Comparison of ENCODE assay signal across 19 cellular contexts in genomic region chr1:25772164-25772563, GRCh38. TPM values are rescaled to one million over a fixed set of nuclear protein-coding genes. Genes with fewer than 3 reads are reported as not detected.
DNase-seq lines count a peak whose midpoint lies in the region; ATAC-seq, FAIRE-seq and TF ChIP-seq lines count a peak whose summit lies in the region.
"Had no signal": no experiment of that assay in that cellular context is flagged by ENCODE, and none has a peak within 500 bp of the region (broad histone marks: within the 10 kb centered on the region; RNA-seq: fewer than 3 reads in every experiment).

No MANE protein-coding gene starts in this region.

- FAIRE-seq in kidney (lab: Jason Lieb, UNC), result no peak

- H3K4ac ChIP-seq in trophoblast cell (ENCODE audit: low read depth, low read length), result no peak overlapping the region

- no peaks in the 10 kb centered on the region for H3K9me3 Mint-ChIP-seq in activated naive CD4-positive, alpha-beta T cell treated with anti-CD3 and anti-CD28 coated beads, Interleukin-2, amount 50 U/mL, for 72 hours
- H3K9me3 Mint-ChIP-seq: activated T-helper 2 cell treated with anti-CD3 and anti-CD28 coated beads, Interferon-gamma antibody, Interleukin-2, Interleukin-4, amounts not matched to agents 10 μg/mL and 5 μg/mL and 100 μg/mL, durations not matched to agents 14 hours and 24 hours and 36 hours; T-helper 2 cell treated with Interferon-gamma antibody and Interleukin-4, amounts not matched to agents 5 μg/mL and 100 μg/mL, for 36 hours had no signal

- peak overlapping the region; percentile 52 to 81 for H3K27ac Mint-ChIP-seq in activated naive CD4-positive, alpha-beta T cell treated with anti-CD3 and anti-CD28 coated beads, Interleukin-2, amount 50 U/mL, for 72 hours
- H3K27ac Mint-ChIP-seq: activated T-helper 2 cell treated with anti-CD3 and anti-CD28 coated beads, Interferon-gamma antibody, Interleukin-2, Interleukin-4, amounts not matched to agents 10 μg/mL and 5 μg/mL and 100 μg/mL, durations not matched to agents 14 hours and 24 hours and 36 hours; T-helper 2 cell treated with Interferon-gamma antibody and Interleukin-4, amounts not matched to agents 5 μg/mL and 100 μg/mL, for 36 hours had no signal

- TF ChIP-seq CTCF in kidney (IDR thresholded peaks at IDR 0.05; ENCODE audit: borderline replicate concordance, extremely low read depth, insufficient read depth), result no peak

- H3K79me1 ChIP-seq in trophoblast cell (ENCODE audit: low read length), result no peaks in the 10 kb centered on the region

- no peak overlapping the region for H4K8ac ChIP-seq in trophoblast cell (ENCODE audit: low read depth, low read length)

- no peak overlapping the region for H2BK120ac ChIP-seq in trophoblast cell (ENCODE audit: insufficient read depth, low read length, poor library complexity)

- no peak for ATAC-seq in activated naive CD4-positive, alpha-beta T cell treated with anti-CD3 and anti-CD28 coated beads, Interleukin-2, amount 50 U/mL, for 72 hours
- ATAC-seq in GM21723 (IDR thresholded peaks at IDR 0.05; ENCODE audit: unreplicated experiment), result no peak
- ATAC-seq: esophagus mucosa, PC-3 had no signal

- peaks cover 41% of the 10 kb centered on the region for H3K4me1 ChIP-seq in SJCRH30
- peaks cover 43 to 63% of the 10 kb centered on the region in 2 donors for H3K4me1 ChIP-seq in kidney (ENCODE audit: control insufficient read depth in 1 of 2, insufficient read depth in 1 of 2, low read depth in 1 of 2, low read length in 2 of 2)
- peaks cover 25 to 63% (median 48%) of the 10 kb centered on the region in 3 donors for H3K4me1 ChIP-seq in skeletal muscle tissue (ENCODE audit: control insufficient read depth in 3 of 3, insufficient read depth in 3 of 3, low read length in 3 of 3)
- peaks cover 8 to 12% of the 10 kb centered on the region in 2 experiments for H3K4me1 ChIP-seq in trophoblast cell (ENCODE audit: control insufficient read depth in 1 of 2, insufficient read depth in 2 of 2, low read length in 2 of 2)

- no peak overlapping the region for H3K14ac ChIP-seq in trophoblast cell (ENCODE audit: low read length)

- H3K18ac ChIP-seq in trophoblast cell (ENCODE audit: low read length), result no peak overlapping the region

- H3K9me3 ChIP-seq in SJCRH30 (replicated peaks) (no peaks in the 10 kb centered on the region), kidney (ENCODE audit: control insufficient read depth in 1 of 2, low read length in 2 of 2) (no peaks in the 10 kb centered on the region), skeletal muscle tissue (ENCODE audit: control insufficient read depth in 3 of 3, low read length in 3 of 3) (no peaks in the 10 kb centered on the region), trophoblast cell (ENCODE audit: insufficient read depth, low read depth, low read length) (peaks cover 4% of the 10 kb centered on the region)
- H3K9me3 ChIP-seq: mucosa of descending colon had no signal

- no peak overlapping the region for H2AFZ ChIP-seq in trophoblast cell (ENCODE audit: insufficient read depth, low read length, poor library complexity)

- H3K4me3 ChIP-seq in SJCRH30 (no peak overlapping the region), kidney (ENCODE audit: low read length in 2 of 2) (no peak overlapping the region), skeletal muscle tissue (ENCODE audit: low read length in 3 of 3) (peak overlapping the region in 1 of 3 donors; percentile 63), trophoblast cell (ENCODE audit: low read depth, low read length) (no peak overlapping the region)
- H3K4me3 ChIP-seq: mucosa of descending colon had no signal

- no peak for DNase-seq in activated naive CD4-positive, alpha-beta T cell treated with anti-CD3 and anti-CD28 coated beads, Interleukin-2, amount 50 U/mL, for 72 hours (ENCODE audit: low spot score in 2 of 2)
- DNase-seq in activated naive CD4-positive, alpha-beta T cell (lab: John Stamatoyannopoulos, UW), result no peak
- DNase-seq in SJCRH30, result no peak
- DNase-seq in kidney, result no peak
- DNase-seq in NCI-H2081 treated with DMSO at 0.1 percent for 48 hours (lab: John Stamatoyannopoulos, UW), result no peak
- DNase-seq in trophoblast cell, result no peak
- DNase-seq: activated CD4-positive, CD25-positive, alpha-beta regulatory T cell treated with anti-CD3 and anti-CD28 coated beads, Interleukin-2, amount 50 U/mL, for 72 hours; central memory CD4-positive, alpha-beta T cell; MM.1S; mucosa of descending colon; NCI-H1436 treated with DMSO at 0.1 percent for 48 hours; NCI-H774; PC-3; stimulated activated CD4-positive, alpha-beta T cell treated with anti-CD3 and anti-CD28 coated beads, Interleukin-4, amount 100 ng/mL, for 1 hour had no signal

- intact Hi-C loops in kidney (cut with DNase I), result no loop called here

- H3K36me3 ChIP-seq in SJCRH30, result peaks cover 9% of the 10 kb centered on the region
- no peaks in the 10 kb centered on the region for H3K36me3 ChIP-seq in kidney (ENCODE audit: control insufficient read depth in 1 of 2, insufficient read depth in 2 of 2, low read length in 2 of 2)
- peaks cover 4 to 19% (median 5%) of the 10 kb centered on the region in 3 donors for H3K36me3 ChIP-seq in skeletal muscle tissue (ENCODE audit: control insufficient read depth in 3 of 3, insufficient read depth in 3 of 3, low read length in 3 of 3)
- H3K36me3 ChIP-seq in trophoblast cell (ENCODE audit: control insufficient read depth in 1 of 2, insufficient read depth in 2 of 2, low read length in 2 of 2), result no peaks in the 10 kb centered on the region

- H2AK5ac ChIP-seq in trophoblast cell (ENCODE audit: low read length), result no peak overlapping the region

- no peak overlapping the region for H3K4me2 ChIP-seq in trophoblast cell (ENCODE audit: low read length)

- H3K9ac ChIP-seq in kidney (ENCODE audit: low read length in 2 of 2) (peak overlapping the region in 1 of 2 donors; percentile 66), skeletal muscle tissue (ENCODE audit: low read depth in 1 of 3, low read length in 3 of 3) (peak overlapping the region in 2 of 3 donors; percentile 12 to 76), trophoblast cell (ENCODE audit: low read length) (no peak overlapping the region)

- H4K91ac ChIP-seq in trophoblast cell (ENCODE audit: low read depth, low read length), result no peak overlapping the region

- WGBS in trophoblast cell (ENCODE audit: extremely low coverage, insufficient coverage, insufficient read length), result no CpG with 5 or more reads among the region's 5 CpGs

- peaks cover 5 to 6% of the 10 kb centered on the region in 2 donors for H3K36me3 Mint-ChIP-seq in activated naive CD4-positive, alpha-beta T cell treated with anti-CD3 and anti-CD28 coated beads, Interleukin-2, amount 50 U/mL, for 72 hours

- H3K27me3 ChIP-seq in SJCRH30 (no peaks in the 10 kb centered on the region), skeletal muscle tissue (ENCODE audit: control insufficient read depth in 3 of 3, insufficient read depth in 3 of 3, low read length in 3 of 3) (no peaks in the 10 kb centered on the region), trophoblast cell (ENCODE audit: insufficient read depth, low read length) (no peaks in the 10 kb centered on the region)

- no peak overlapping the region for H3K23ac ChIP-seq in trophoblast cell (ENCODE audit: low read length)

- H2BK12ac ChIP-seq in trophoblast cell (ENCODE audit: low read length), result no peak overlapping the region

- no peak overlapping the region for H4K12ac ChIP-seq in trophoblast cell (ENCODE audit: low read depth, low read length)

- H2BK5ac ChIP-seq in trophoblast cell (ENCODE audit: low read depth, low read length, poor library complexity), result no peak overlapping the region

- H3K27ac ChIP-seq in SJCRH30 (peak overlapping the region; percentile 64), kidney (ENCODE audit: low read depth in 2 of 2, low read length in 2 of 2) (peak overlapping the region; percentile 66 to 90), skeletal muscle tissue (ENCODE audit: low read depth, low read length) (peak overlapping the region; percentile 48), trophoblast cell (ENCODE audit: low read depth, low read length) (no peak overlapping the region)

- H3K79me2 ChIP-seq in trophoblast cell (ENCODE audit: control insufficient read depth, insufficient read depth, low read length, poor library complexity), result no peaks in the 10 kb centered on the region

RNA-seq across cellular contexts. Expression of gene SELENON, which starts 27.8 kb away (rescaled TPM):
- total RNA-seq in activated naive CD4-positive, alpha-beta T cell treated with anti-CD3 and anti-CD28 coated beads, Interleukin-2, amount 50 U/mL, for 72 hours, result 10 to 100 TPM; 13.5 to 34.9 TPM
- total RNA-seq in SJCRH30 (2014; rRNA removed; shearing (Covaris generic)), result 63.1 and 64.3 TPM in 2 replicates
- 116 TPM for total RNA-seq in kidney
- 69.3 TPM for polyA plus RNA-seq in kidney (ENCODE audit: insufficient read depth, low read depth, low replicate concordance)
- total RNA-seq in skeletal muscle tissue, result 9.9 TPM
- 54.3 and 54.5 TPM in 2 replicates for polyA plus RNA-seq in trophoblast cell (2013)

RNA-seq across cellular contexts. Expression of gene MTFR1L, which starts 47.6 kb away (rescaled TPM):
- 10 to 100 TPM; 42.6 to 43.9 TPM for total RNA-seq in activated naive CD4-positive, alpha-beta T cell treated with anti-CD3 and anti-CD28 coated beads, Interleukin-2, amount 50 U/mL, for 72 hours
- total RNA-seq in SJCRH30 (2014; rRNA removed; shearing (Covaris generic)), result 47.9 and 49.9 TPM in 2 replicates
- total RNA-seq in kidney (66.6 TPM), skeletal muscle tissue (35.0 TPM)
- polyA plus RNA-seq in kidney (ENCODE audit: insufficient read depth, low read depth, low replicate concordance), result 108 TPM
- polyA plus RNA-seq in trophoblast cell (2013), result 31.2 and 31.6 TPM in 2 replicates
